ENCODE assay signal across 1 cellular context in the genomic region with DNA sequence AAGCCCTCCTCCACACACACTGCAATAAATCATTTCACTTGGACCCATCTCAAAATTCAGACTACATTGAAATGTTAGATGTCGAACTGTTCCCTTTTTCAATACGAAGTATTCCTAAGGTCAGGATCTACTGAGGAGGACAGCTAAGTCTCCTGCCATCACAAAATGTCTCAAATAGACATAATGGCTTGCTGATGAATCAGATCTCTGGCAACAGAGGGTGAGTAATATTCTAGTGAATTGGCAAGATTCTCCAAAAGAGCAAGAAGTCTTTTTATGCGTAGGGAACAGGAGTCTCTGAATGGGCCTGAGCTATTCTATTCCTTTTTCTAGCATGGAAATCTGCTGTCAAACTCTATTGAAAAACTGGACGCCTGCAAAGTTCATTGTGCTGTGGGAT.
TF ChIP-seq lines count a peak whose summit lies in the region.

No MANE protein-coding gene starts in this region.

TF ChIP-seq in H1, 55 proteins besides CTCF, POLR2A, EP300 and RAD21 (continued from another document):
- TF ChIP-seq CTBP2 (IDR thresholded peaks at IDR 0.05; ENCODE audit: borderline replicate concordance, insufficient read depth, insufficient read length, low read length) = no peak
- TF ChIP-seq BRCA1 (IDR thresholded peaks at IDR 0.05; ENCODE audit: low read depth, low read length) = no peak
- TF ChIP-seq USF2 (IDR thresholded peaks at IDR 0.05; ENCODE audit: low read length) = no peak
- TF ChIP-seq SP4 (IDR thresholded peaks at IDR 0.05; ENCODE audit: low read length) = no peak
- no peak for TF ChIP-seq SIN3A (conservative IDR thresholded peaks at IDR 0.05 in 1 of 2, IDR thresholded peaks at IDR 0.05 in 1 of 2; ENCODE audit: low read depth in 1 of 2, low read length in 2 of 2)
- TF ChIP-seq JUN (IDR thresholded peaks at IDR 0.05; ENCODE audit: low read depth, low read length) = no peak
- TF ChIP-seq RFX5 (IDR thresholded peaks at IDR 0.05; ENCODE audit: borderline replicate concordance, low read depth, low read length) = no peak
